ENCODE assay signal across 8 cellular contexts in the genomic region with DNA sequence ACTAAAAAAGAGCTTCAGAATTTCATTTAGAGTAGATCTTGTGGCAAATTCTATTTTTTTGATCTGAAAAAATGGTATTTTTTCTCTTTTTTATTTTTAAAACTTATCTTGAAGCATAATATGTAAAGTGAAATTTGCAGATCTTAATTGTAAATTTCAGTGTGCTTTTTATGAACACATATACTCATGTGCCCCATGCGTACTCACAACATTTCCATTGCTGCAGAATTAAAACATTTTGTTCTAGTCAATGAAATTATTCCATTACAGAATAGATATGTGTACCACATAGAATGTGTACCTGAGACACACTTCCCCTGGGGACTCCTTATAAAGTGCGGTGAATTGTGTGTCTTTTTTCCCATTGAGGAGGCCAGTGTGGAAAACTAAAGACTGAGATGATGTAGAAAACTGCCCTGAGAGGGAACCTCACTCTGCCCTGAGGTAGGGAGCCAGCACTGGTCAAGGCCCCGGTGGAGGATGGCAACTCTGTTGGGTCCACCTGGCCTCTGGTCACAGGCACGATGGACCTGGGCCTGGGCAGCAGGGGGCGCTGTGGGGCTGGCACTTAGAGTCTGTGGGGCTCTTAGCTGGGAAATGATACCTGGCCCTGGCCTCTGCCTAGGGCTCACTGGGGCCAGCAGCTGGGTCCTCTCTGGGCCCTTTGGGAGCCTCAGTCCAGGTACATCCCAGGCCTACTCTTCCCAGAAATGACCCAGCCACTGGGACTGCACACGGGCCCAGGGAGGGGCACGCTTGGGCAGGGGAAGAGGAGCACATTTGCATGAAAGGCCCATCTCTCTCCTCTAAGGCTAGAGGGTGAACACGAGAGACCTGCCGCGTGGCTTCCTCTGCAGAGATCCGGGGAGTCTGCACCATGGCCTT.
DNase-seq lines count a peak whose midpoint lies in the region; ATAC-seq, FAIRE-seq and TF ChIP-seq lines count a peak whose summit lies in the region.

No MANE protein-coding gene starts in this region.

- no peaks in the 10 kb centered on the region for H3K9me3 Mint-ChIP-seq in activated T-helper 2 cell treated with anti-CD3 and anti-CD28 coated beads, Interferon-gamma antibody, Interleukin-2, Interleukin-4, amounts not matched to agents 10 μg/mL and 5 μg/mL and 100 μg/mL, durations not matched to agents 14 hours and 24 hours and 36 hours

- ATAC-seq in heart left ventricle = peak in 3 of 4 donors; percentile 54 to 78 (median 70)

- H3K4me3 ChIP-seq in AG09309 (ENCODE audit: control insufficient read depth, low read depth, low read length) = no peak overlapping the region
- no peak overlapping the region for H3K4me3 ChIP-seq in heart left ventricle

- peaks cover 0 to 22% (median 3%) of the 10 kb centered on the region in 12 donors for H3K4me1 ChIP-seq in heart left ventricle

- in situ Hi-C loops in GM13977 (cut with MboI; ENCODE audit: low pct_unique_long_range_greater_than_20kb, low sequenced_read_pairs, unreplicated experiment) = no loop called here

- peaks cover 2% of the 10 kb centered on the region for H3K4me1 Mint-ChIP-seq in activated T-helper 2 cell treated with anti-CD3 and anti-CD28 coated beads, Interferon-gamma antibody, Interleukin-2, Interleukin-4, amounts not matched to agents 10 μg/mL and 5 μg/mL and 100 μg/mL, durations not matched to agents 14 hours and 24 hours and 36 hours (ENCODE audit: low read depth)

- intact Hi-C loops in activated T-helper 2 cell treated with anti-CD3 and anti-CD28 coated beads, Interferon-gamma antibody, Interleukin-2, Interleukin-4, amounts not matched to agents 10 μg/mL and 5 μg/mL and 100 μg/mL, durations not matched to agents 14 hours and 24 hours and 36 hours (cut with micrococcal nuclease) = loop anchor here (5.0 to 10.0 kb wide), 2 partner anchors 74 to 97 kb away; no protein-coding TSS in a partner anchor
- intact Hi-C loops in heart left ventricle (cut with DNase I) = no loop called here

- H3K36me3 Mint-ChIP-seq in activated T-helper 2 cell treated with anti-CD3 and anti-CD28 coated beads, Interferon-gamma antibody, Interleukin-2, Interleukin-4, amounts not matched to agents 10 μg/mL and 5 μg/mL and 100 μg/mL, durations not matched to agents 14 hours and 24 hours and 36 hours (ENCODE audit: low read depth) = no peaks in the 10 kb centered on the region

- no peak for TF ChIP-seq POLR2A in heart left ventricle (IDR thresholded peaks at IDR 0.05)

- no peak overlapping the region for H3K27ac Mint-ChIP-seq in activated T-helper 2 cell treated with anti-CD3 and anti-CD28 coated beads, Interferon-gamma antibody, Interleukin-2, Interleukin-4, amounts not matched to agents 10 μg/mL and 5 μg/mL and 100 μg/mL, durations not matched to agents 14 hours and 24 hours and 36 hours

- H3K36me3 ChIP-seq in heart left ventricle = no peaks in the 10 kb centered on the region

- H3K27me3 ChIP-seq in heart left ventricle = peaks cover 0 to 14% (median 0%) of the 10 kb centered on the region in 9 donors

- no peak overlapping the region for H3K4me3 Mint-ChIP-seq in activated T-helper 2 cell treated with anti-CD3 and anti-CD28 coated beads, Interferon-gamma antibody, Interleukin-2, Interleukin-4, amounts not matched to agents 10 μg/mL and 5 μg/mL and 100 μg/mL, durations not matched to agents 14 hours and 24 hours and 36 hours (ENCODE audit: low read depth)

- 58 to 68% (median 60%) methylated on average over 11 of the region's 11 CpGs for WGBS in heart left ventricle, 4 donors

- no peaks in the 10 kb centered on the region for H3K9me3 ChIP-seq in heart left ventricle

- TF ChIP-seq CTCF in AG09309 (IDR thresholded peaks at IDR 0.05; ENCODE audit: control insufficient read depth, insufficient read depth, low read depth, low read length, missing control alignments) (peak; percentile 68), GM13977 (IDR thresholded peaks at IDR 0.05; ENCODE audit: extremely low read depth, insufficient read depth, missing control alignments) (peak; percentile 99), heart left ventricle (IDR thresholded peaks at IDR 0.05) (peak; percentile 24 to 77 (median 51))

- no peak for DNase-seq in AG09309 (ENCODE audit: low read depth)
- DNase-seq in GM13977 (ENCODE audit: low spot score) = peak; percentile 87
- peak; percentile 58 to 62 for DNase-seq in NOMO-1 (lab: John Stamatoyannopoulos, UW; ENCODE audit: unreplicated experiment in 2 of 2)
- DNase-seq in activated T-helper 2 cell treated with anti-CD3 and anti-CD28 coated beads, Interferon-gamma antibody, Interleukin-2, Interleukin-4, amounts not matched to agents 10 μg/mL and 5 μg/mL and 100 μg/mL, durations not matched to agents 14 hours and 24 hours and 36 hours (ENCODE audit: low spot score) = peak; percentile 39
- DNase-seq in heart left ventricle = peak; percentile 25 to 81 (median 42)
- DNase-seq in retina = peak; percentile 44
- DNase-seq in RCC 7860 (ENCODE audit: low spot score) = no peak
- DNase-seq in NCI-H774 (lab: John Stamatoyannopoulos, UW) = no peak

- FAIRE-seq in RCC 7860 (lab: Jason Lieb, UNC) = no peak

- H3K27ac ChIP-seq in heart left ventricle = peak overlapping the region in 10 of 12 donors; percentile 21 to 78 (median 52)

- peaks cover 15% of the 10 kb centered on the region for H3K27me3 Mint-ChIP-seq in activated T-helper 2 cell treated with anti-CD3 and anti-CD28 coated beads, Interferon-gamma antibody, Interleukin-2, Interleukin-4, amounts not matched to agents 10 μg/mL and 5 μg/mL and 100 μg/mL, durations not matched to agents 14 hours and 24 hours and 36 hours (ENCODE audit: low read depth)

Comparison
In these comparisons a context has a peak if more than half of its experiments do, and no peak if none do; other contexts are left out.
1. DNase-seq: peak in GM13977 (single experiment), NOMO-1 (2 of 2), activated T-helper 2 cell treated with anti-CD3 and anti-CD28 coated beads, Interferon-gamma antibody, Interleukin-2, Interleukin-4, amounts not matched to agents 10 μg/mL and 5 μg/mL and 100 μg/mL, durations not matched to agents 14 hours and 24 hours and 36 hours (single experiment), heart left ventricle (5 of 5) and retina (single experiment); none in AG09309 (single experiment), RCC 7860 (single experiment) and NCI-H774 (single experiment).
2. Peak in every context shown above with its lines, with median percentiles within 50 percentile points of each other: CTCF ChIP-seq.